In genomic region chr3:120854908-120855526, GRCh38 we compare ENCODE assay signal across 25 cellular contexts. TPM values are rescaled to one million over a fixed set of nuclear protein-coding genes. Genes with fewer than 3 reads are reported as not detected.
DNase-seq lines count a peak whose midpoint lies in the region.
"Had no signal": no experiment of that assay in that cellular context is flagged by ENCODE, and none has a peak within 500 bp of the region (broad histone marks: within the 10 kb centered on the region; RNA-seq: fewer than 3 reads in every experiment).

No MANE protein-coding gene starts in this region.

- no peaks in the 10 kb centered on the region for H3K36me3 ChIP-seq in mesendoderm (ENCODE audit: control insufficient read depth, insufficient read depth, low read length)
- H3K36me3 ChIP-seq: ascending aorta, right atrium auricular region, thoracic aorta had no signal

- H3K27ac ChIP-seq in angular gyrus (ENCODE audit: low read depth, low read length) (peak overlapping the region; percentile 62), mesendoderm (ENCODE audit: low read depth, low read length) (no peak overlapping the region)
- H3K27ac ChIP-seq: 22Rv1, right atrium auricular region, thoracic aorta had no signal

- H3K4me2 ChIP-seq in mesendoderm (ENCODE audit: low read length): no peak overlapping the region

- H3K79me2 ChIP-seq in mesendoderm (ENCODE audit: control insufficient read depth, insufficient read depth, low read length): no peaks in the 10 kb centered on the region

- H2BK120ac ChIP-seq in mesendoderm (ENCODE audit: low read depth, low read length): no peak overlapping the region

- H2BK15ac ChIP-seq in mesendoderm (replicated peaks; ENCODE audit: low read depth): no peak overlapping the region

- no peak overlapping the region for H3K56ac ChIP-seq in mesendoderm (ENCODE audit: low read length)

- peaks cover 2% of the 10 kb centered on the region for H3K4me1 ChIP-seq in mesendoderm (ENCODE audit: control insufficient read depth, low read depth, low read length)
- H3K4me1 ChIP-seq: ascending aorta had no signal

- H3K9ac ChIP-seq in mesendoderm (ENCODE audit: low read length): no peak overlapping the region

- DNase-seq in DMS 273 (lab: John Stamatoyannopoulos, UW; ENCODE audit: unreplicated experiment) (peak; percentile 48), DMS 273 treated with DMSO at 0.1 percent for 48 hours (lab: John Stamatoyannopoulos, UW) (no peak), mesendoderm (no peak), activated gamma-delta T cell (lab: John Stamatoyannopoulos, UW) (no peak), NOMO-1 treated with DMSO at 0.1 percent for 48 hours (lab: John Stamatoyannopoulos, UW; ENCODE audit: unreplicated experiment) (no peak), iPS-NIHi11 (ENCODE audit: low spot score) (no peak), T-helper 2 cell (no peak)
- DNase-seq: activated CD4-positive, alpha-beta T cell treated with anti-CD3 and anti-CD28 coated beads, Interleukin-2, amount 50 U/mL, for 48 hours; activated CD8-positive, alpha-beta memory T cell treated with anti-CD3 and anti-CD28 coated beads, Interleukin-2, amount 50 U/mL, for 4 hours; AML-193; CD8-positive, alpha-beta T cell; central memory CD4-positive, alpha-beta T cell; DND-41; head of caudate nucleus; IMR-90; naive thymus-derived CD4-positive, alpha-beta T cell; SIG-M5; stimulated activated CD4-positive, alpha-beta T cell treated with anti-CD3 and anti-CD28 coated beads, Interleukin-4, amount 100 ng/mL, for 4 hours; stimulated activated naive CD4-positive, alpha-beta T cell; SW 1271 had no signal

- H4K8ac ChIP-seq in mesendoderm (ENCODE audit: low read depth, low read length): peak overlapping the region; percentile 89

- H4K5ac ChIP-seq in mesendoderm (ENCODE audit: low read length): no peak overlapping the region

- H3K27me3 ChIP-seq in mesendoderm (ENCODE audit: insufficient read depth, low read length, poor library complexity): no peaks in the 10 kb centered on the region
- H3K27me3 ChIP-seq: ascending aorta, right atrium auricular region had no signal

- H3K4ac ChIP-seq in mesendoderm (ENCODE audit: low read depth, low read length): no peak overlapping the region

- no peak overlapping the region for H2BK5ac ChIP-seq in mesendoderm (ENCODE audit: low read length)

- no peak overlapping the region for H3K18ac ChIP-seq in mesendoderm (ENCODE audit: low read length)

- WGBS in mesendoderm (ENCODE audit: extremely low coverage, insufficient coverage, low lambda C conversion rate): no CpG with 5 or more reads among the region's 3 CpGs

- H3K4me3 ChIP-seq in mesendoderm (ENCODE audit: low read length): no peak overlapping the region
- H3K4me3 ChIP-seq: ascending aorta, right atrium auricular region, thoracic aorta had no signal

- H3K79me1 ChIP-seq in mesendoderm (ENCODE audit: low read length): no peaks in the 10 kb centered on the region

- no peak overlapping the region for H3K23ac ChIP-seq in mesendoderm (ENCODE audit: low read length)

- H2AK5ac ChIP-seq in mesendoderm (ENCODE audit: low read length): no peak overlapping the region

RNA-seq across cellular contexts. Expression of gene STXBP5L, which starts 53.0 kb away (rescaled TPM):
- 0.56 TPM for polyA plus RNA-seq in mesendoderm (2013, experiment 1 of 2)
- polyA plus RNA-seq in mesendoderm (2013, experiment 2 of 2): 0.50 TPM
- polyA plus RNA-seq: IMR-90; naive thymus-derived CD4-positive, alpha-beta T cell had no signal
